In genomic region chr20:37201827-37202162, GRCh38 we compare ENCODE assay signal across 1 cellular context.
TF ChIP-seq lines count a peak whose summit lies in the region.

No MANE protein-coding gene starts in this region.

TF ChIP-seq in endothelial cell of umbilical vein, 7 proteins besides CTCF, POLR2A, EP300 and RAD21:
- TF ChIP-seq GATA2 (IDR thresholded peaks at IDR 0.05; ENCODE audit: insufficient read depth, insufficient read length, low read depth, low read length) = no peak
- TF ChIP-seq FOS (IDR thresholded peaks at IDR 0.05; ENCODE audit: borderline replicate concordance, insufficient read depth, low read length) = no peak
- no peak for TF ChIP-seq POLR2AphosphoS5 (IDR thresholded peaks at IDR 0.05; ENCODE audit: insufficient read depth, low read depth, low read length)
- no peak for TF ChIP-seq MYC (IDR thresholded peaks at IDR 0.05; ENCODE audit: low read depth, low read length)
- no peak for TF ChIP-seq JUN (IDR thresholded peaks at IDR 0.05; ENCODE audit: borderline replicate concordance, insufficient read depth, insufficient read length, low read depth)
- no peak for TF ChIP-seq EZH2 (IDR thresholded peaks at IDR 0.05; ENCODE audit: borderline replicate concordance, low read depth, low read length, severe bottlenecking)
- TF ChIP-seq, protein P1, sequence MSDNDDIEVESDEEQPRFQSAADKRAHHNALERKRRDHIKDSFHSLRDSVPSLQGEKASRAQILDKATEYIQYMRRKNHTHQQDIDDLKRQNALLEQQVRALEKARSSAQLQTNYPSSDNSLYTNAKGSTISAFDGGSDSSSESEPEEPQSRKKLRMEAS (IDR thresholded peaks at IDR 0.05; ENCODE audit: insufficient read depth, insufficient read length) = no peak
TF ChIP-seq in endothelial cell of umbilical vein: peak in this region for 0.
